ENCODE assay signal across 2 cellular contexts in genomic region chr4:108738307-108738706, GRCh38.
TF ChIP-seq lines count a peak whose summit lies in the region.

No MANE protein-coding gene starts in this region.

TF ChIP-seq in SK-N-SH treated with all-trans-retinoic acid at 6 μM for 48 hours, 23 proteins besides CTCF, POLR2A, EP300 and RAD21 (continued from another document):
- TF ChIP-seq, protein P1, sequence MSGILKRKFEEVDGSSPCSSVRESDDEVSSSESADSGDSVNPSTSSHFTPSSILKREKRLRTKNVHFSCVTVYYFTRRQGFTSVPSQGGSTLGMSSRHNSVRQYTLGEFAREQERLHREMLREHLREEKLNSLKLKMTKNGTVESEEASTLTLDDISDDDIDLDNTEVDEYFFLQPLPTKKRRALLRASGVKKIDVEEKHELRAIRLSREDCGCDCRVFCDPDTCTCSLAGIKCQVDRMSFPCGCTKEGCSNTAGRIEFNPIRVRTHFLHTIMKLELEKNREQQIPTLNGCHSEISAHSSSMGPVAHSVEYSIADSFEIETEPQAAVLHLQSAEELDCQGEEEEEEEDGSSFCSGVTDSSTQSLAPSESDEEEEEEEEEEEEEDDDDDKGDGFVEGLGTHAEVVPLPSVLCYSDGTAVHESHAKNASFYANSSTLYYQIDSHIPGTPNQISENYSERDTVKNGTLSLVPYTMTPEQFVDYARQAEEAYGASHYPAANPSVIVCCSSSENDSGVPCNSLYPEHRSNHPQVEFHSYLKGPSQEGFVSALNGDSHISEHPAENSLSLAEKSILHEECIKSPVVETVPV (CRISPR knock-in tag; IDR thresholded peaks at IDR 0.05) = no peak
- no peak for TF ChIP-seq ZFP3 (CRISPR knock-in tag; IDR thresholded peaks at IDR 0.05)

TF ChIP-seq in SK-N-SH, 30 proteins besides CTCF, POLR2A, EP300 and RAD21 (continued from another document):
- TF ChIP-seq RFX5 (IDR thresholded peaks at IDR 0.05; ENCODE audit: low read length) = no peak
- no peak for TF ChIP-seq EZH2phosphoT487 (IDR thresholded peaks at IDR 0.05; ENCODE audit: borderline replicate concordance, low read depth)
- no peak for TF ChIP-seq PBX3 (IDR thresholded peaks at IDR 0.05)
